ENCODE assay signal across 20 cellular contexts in the genomic region with DNA sequence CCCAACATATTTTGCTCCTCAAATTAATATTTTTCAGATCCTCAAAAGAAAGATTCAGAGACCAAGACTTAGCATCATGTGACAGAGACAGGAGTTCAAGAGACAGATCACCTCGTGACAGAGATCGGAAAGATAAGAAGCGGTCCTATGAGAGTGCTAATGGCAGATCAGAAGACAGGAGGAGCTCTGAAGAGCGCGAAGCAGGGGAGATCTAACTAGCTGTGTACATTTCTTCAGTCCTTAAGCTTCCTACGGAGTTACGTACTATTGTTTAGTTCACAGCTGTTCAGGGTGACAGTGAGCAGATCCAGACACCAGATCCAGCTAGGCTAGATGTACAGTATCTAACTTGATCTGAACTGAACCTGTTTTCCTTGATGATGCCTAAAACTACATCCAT.
A peak's percentile ranks its signal among the peaks of the same experiment; 100 is the strongest.
DNase-seq lines count a peak whose midpoint lies in the region; ATAC-seq and TF ChIP-seq lines count a peak whose summit lies in the region.
"Had no signal": no experiment of that assay in that cellular context is flagged by ENCODE, and none has a peak within 500 bp of the region (broad histone marks: within the 10 kb centered on the region; RNA-seq: fewer than 3 reads in every experiment).

No MANE protein-coding gene starts in this region.

- DNase-seq in DND-41 (no peak), T-helper 17 cell (no peak), left ventricle myocardium inferior (no peak), AG08396 (ENCODE audit: low spot score) (no peak), CD14-positive monocyte (ENCODE audit: low spot score) (no peak)
- DNase-seq in activated CD4-positive, alpha-beta T cell treated with anti-CD3 and anti-CD28 coated beads, Interleukin-2, amount 50 U/mL, for 4 hours: no peak
- DNase-seq: activated CD4-positive, alpha-beta T cell treated with anti-CD3 and anti-CD28 coated beads for 48 hours; activated T-cell treated with anti-CD3 and anti-CD28 coated beads for 4 hours; effector CD8-positive, alpha-beta T cell; Kasumi-1; kidney glomerular epithelial cell; NCI-H1105; stimulated activated CD4-positive, alpha-beta T cell treated with anti-CD3 and anti-CD28 coated beads, Interleukin-4, amount 100 ng/mL, for 4 hours; stimulated activated CD8-positive, alpha-beta memory T cell treated with anti-CD3 and anti-CD28 coated beads, Interleukin-4, amount 100 ng/mL, for 48 hours had no signal

- H3K4me1 Mint-ChIP-seq in T-helper 17 cell: peaks cover 11% of the 10 kb centered on the region
- H3K4me1 Mint-ChIP-seq in CD14-positive monocyte: no peaks in the 10 kb centered on the region

- H3K4me2 ChIP-seq in DND-41 (ENCODE audit: insufficient read depth, low read length): no peak overlapping the region
- H3K4me2 ChIP-seq: BLaER1 treated with 17β-estradiol and CSF1 and Interleukin-3, amounts not matched to agents 10 nM and 100 nM had no signal

- no peak for TF ChIP-seq CTCF in DND-41 (IDR thresholded peaks at IDR 0.05; ENCODE audit: borderline replicate concordance, extremely low read depth, low read length, poor library complexity, severe bottlenecking)
- TF ChIP-seq CTCF in left ventricle myocardium inferior (IDR thresholded peaks at IDR 0.05; ENCODE audit: borderline replicate concordance): no peak
- TF ChIP-seq CTCF in CD14-positive monocyte (IDR thresholded peaks at IDR 0.05): no peak

- H3K9me3 ChIP-seq in DND-41 (ENCODE audit: insufficient read depth, low read length, severe bottlenecking) (no peaks in the 10 kb centered on the region), T-helper 17 cell (ENCODE audit: control insufficient read depth, low read length, poor library complexity, severe bottlenecking) (no peaks in the 10 kb centered on the region), left ventricle myocardium inferior (replicated peaks) (no peaks in the 10 kb centered on the region)
- H3K9me3 ChIP-seq: BLaER1 treated with 17β-estradiol and CSF1 and Interleukin-3, amounts not matched to agents 10 nM and 100 nM; breast epithelium had no signal

- peaks cover 10% of the 10 kb centered on the region for H3K36me3 Mint-ChIP-seq in T-helper 17 cell (ENCODE audit: low read depth)
- peaks cover 50 to 83% of the 10 kb centered on the region in 2 donors for H3K36me3 Mint-ChIP-seq in CD14-positive monocyte

- H3K4me3 ChIP-seq in DND-41 (ENCODE audit: low read depth in 1 of 2, low read length in 2 of 2): no peak overlapping the region
- H3K4me3 ChIP-seq in left ventricle myocardium inferior: no peak overlapping the region
- no peak overlapping the region for H3K4me3 ChIP-seq in rectal smooth muscle tissue (ENCODE audit: low read length)
- H3K4me3 ChIP-seq: BLaER1 treated with 17β-estradiol and CSF1 and Interleukin-3, amounts not matched to agents 10 nM and 100 nM; breast epithelium had no signal

- H3K36me3 ChIP-seq in DND-41 (ENCODE audit: insufficient read depth, low read length) (peaks cover 80% of the 10 kb centered on the region), left ventricle myocardium inferior (peaks cover 65% of the 10 kb centered on the region), rectal smooth muscle tissue (ENCODE audit: control insufficient read depth, insufficient read depth, low read length) (peaks cover 4% of the 10 kb centered on the region)
- H3K36me3 ChIP-seq: breast epithelium had no signal

- intact Hi-C loops in left ventricle myocardium inferior (cut with micrococcal nuclease) (no loop called here), CD14-positive monocyte (cut with micrococcal nuclease) (no loop called here)

- H2AFZ ChIP-seq in DND-41 (ENCODE audit: low read depth, low read length): no peak overlapping the region

- H3K9ac ChIP-seq in DND-41 (ENCODE audit: low read depth, low read length) (no peak overlapping the region), rectal smooth muscle tissue (ENCODE audit: low read length) (no peak overlapping the region)
- H3K9ac ChIP-seq: BLaER1 treated with 17β-estradiol and CSF1 and Interleukin-3, amounts not matched to agents 10 nM and 100 nM had no signal

- H4K20me1 ChIP-seq in DND-41 (ENCODE audit: insufficient read depth, low read length): peaks cover 3% of the 10 kb centered on the region; the same call in 1 of the 2 replicates

- H3K4me3 Mint-ChIP-seq in T-helper 17 cell (no peak overlapping the region), CD14-positive monocyte (no peak overlapping the region)

- no peaks in the 10 kb centered on the region for H3K9me3 Mint-ChIP-seq in CD14-positive monocyte
- H3K9me3 Mint-ChIP-seq: activated naive CD4-positive, alpha-beta T cell treated with anti-CD3 and anti-CD28 coated beads, Interleukin-2, amount 50 U/mL, for 72 hours had no signal

- no peak overlapping the region for H3K27ac ChIP-seq in DND-41 (ENCODE audit: low read length)
- H3K27ac ChIP-seq in left ventricle myocardium inferior (replicated peaks): peak overlapping the region; percentile 10
- peak overlapping the region; percentile 74 for H3K27ac ChIP-seq in rectal smooth muscle tissue (ENCODE audit: low read depth, low read length)
- H3K27ac ChIP-seq: BLaER1 treated with 17β-estradiol and CSF1 and Interleukin-3, amounts not matched to agents 10 nM and 100 nM had no signal

- peak overlapping the region; percentile 19 for H3K27ac Mint-ChIP-seq in T-helper 17 cell
- H3K27ac Mint-ChIP-seq in CD14-positive monocyte: peak overlapping the region in 1 of 7 donors; percentile 1
- H3K27ac Mint-ChIP-seq: activated naive CD4-positive, alpha-beta T cell treated with anti-CD3 and anti-CD28 coated beads, Interleukin-2, amount 50 U/mL, for 72 hours had no signal

- ATAC-seq in DND-41 (ENCODE audit: insufficient read depth, low read depth) (peak; percentile 45; the same call in 1 of the 3 replicates), T-helper 17 cell (no peak), GM21528 (IDR thresholded peaks at IDR 0.05; ENCODE audit: low FRiP score, unreplicated experiment) (no peak)
- ATAC-seq: activated naive CD4-positive, alpha-beta T cell treated with anti-CD3 and anti-CD28 coated beads, Interleukin-2, amount 50 U/mL, for 72 hours; Panc1 had no signal

- no peaks in the 10 kb centered on the region for H3K4me1 ChIP-seq in DND-41 (ENCODE audit: insufficient read depth, low read length)
- H3K4me1 ChIP-seq in left ventricle myocardium inferior: peaks cover 22% of the 10 kb centered on the region
- peaks cover 18% of the 10 kb centered on the region for H3K4me1 ChIP-seq in rectal smooth muscle tissue (ENCODE audit: control insufficient read depth, insufficient read depth, low read length)
- H3K4me1 ChIP-seq: BLaER1 treated with 17β-estradiol and CSF1 and Interleukin-3, amounts not matched to agents 10 nM and 100 nM; breast epithelium had no signal

- no peaks in the 10 kb centered on the region for H3K27me3 Mint-ChIP-seq in T-helper 17 cell
- H3K27me3 Mint-ChIP-seq in CD14-positive monocyte (ENCODE audit: low read depth in 3 of 3): no peaks in the 10 kb centered on the region

- peaks cover 21% of the 10 kb centered on the region for H3K79me2 ChIP-seq in DND-41 (ENCODE audit: insufficient read depth, low read length)

- H3K27me3 ChIP-seq in DND-41 (ENCODE audit: insufficient read depth, low read length, poor library complexity) (no peaks in the 10 kb centered on the region), left ventricle myocardium inferior (ENCODE audit: low read depth) (no peaks in the 10 kb centered on the region), rectal smooth muscle tissue (ENCODE audit: control insufficient read depth, insufficient read depth, low read length) (no peaks in the 10 kb centered on the region)
- H3K27me3 ChIP-seq: BLaER1 treated with 17β-estradiol and CSF1 and Interleukin-3, amounts not matched to agents 10 nM and 100 nM; breast epithelium had no signal
